In genomic region chr18:50902797-50903196, GRCh38 we compare ENCODE assay signal across 1 cellular context.
TF ChIP-seq lines count a peak whose summit lies in the region.

No MANE protein-coding gene starts in this region.

TF ChIP-seq in HepG2, 621 proteins besides CTCF, POLR2A, EP300 and RAD21 (continued from another document and continues in another):
- TF ChIP-seq AFF4 (CRISPR knock-in tag; IDR thresholded peaks at IDR 0.05), result no peak
- TF ChIP-seq, protein P1, sequence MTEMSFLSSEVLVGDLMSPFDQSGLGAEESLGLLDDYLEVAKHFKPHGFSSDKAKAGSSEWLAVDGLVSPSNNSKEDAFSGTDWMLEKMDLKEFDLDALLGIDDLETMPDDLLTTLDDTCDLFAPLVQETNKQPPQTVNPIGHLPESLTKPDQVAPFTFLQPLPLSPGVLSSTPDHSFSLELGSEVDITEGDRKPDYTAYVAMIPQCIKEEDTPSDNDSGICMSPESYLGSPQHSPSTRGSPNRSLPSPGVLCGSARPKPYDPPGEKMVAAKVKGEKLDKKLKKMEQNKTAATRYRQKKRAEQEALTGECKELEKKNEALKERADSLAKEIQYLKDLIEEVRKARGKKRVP (CRISPR knock-in tag; IDR thresholded peaks at IDR 0.05), result 0 out of 4 replicates have a peak, but pooled peaks of 1 of the 2 experiments have one; percentile 26
- no peak for TF ChIP-seq ZKSCAN5 (CRISPR knock-in tag; IDR thresholded peaks at IDR 0.05)
- TF ChIP-seq ZNF850 (CRISPR knock-in tag; conservative IDR thresholded peaks at IDR 0.05), result no peak
- TF ChIP-seq FOXP1 (IDR thresholded peaks at IDR 0.05), result peak; percentile 47; the same call in 1 of the 2 replicates
- peak; percentile 94 for TF ChIP-seq FOXP1 (CRISPR knock-in tag; IDR thresholded peaks at IDR 0.05)
- no peak for TF ChIP-seq KIAA2018 (CRISPR knock-in tag; IDR thresholded peaks at IDR 0.05; ENCODE audit: borderline replicate concordance)
- TF ChIP-seq IRF1 (CRISPR knock-in tag; IDR thresholded peaks at IDR 0.05; ENCODE audit: low read depth), result no peak
- no peak for TF ChIP-seq RFX5 (IDR thresholded peaks at IDR 0.05; ENCODE audit: low read depth, low read length)
- TF ChIP-seq ZSCAN31 (CRISPR knock-in tag; IDR thresholded peaks at IDR 0.05; ENCODE audit: low read depth), result no peak
- no peak for TF ChIP-seq ZBTB43 (CRISPR knock-in tag; conservative IDR thresholded peaks at IDR 0.05)
- no peak for TF ChIP-seq AGO2 (optimal IDR thresholded peaks at IDR 0.05; ENCODE audit: low read depth, low read length)
- no peak for TF ChIP-seq RFX3 (CRISPR knock-in tag; IDR thresholded peaks at IDR 0.05)
- TF ChIP-seq RARA (CRISPR knock-in tag; IDR thresholded peaks at IDR 0.05), result peak; percentile 85
- TF ChIP-seq EHMT2 (IDR thresholded peaks at IDR 0.05; ENCODE audit: borderline replicate concordance, low read depth, low read length), result no peak
- no peak for TF ChIP-seq THAP7 (CRISPR knock-in tag; IDR thresholded peaks at IDR 0.05)
- TF ChIP-seq RARG (CRISPR knock-in tag; IDR thresholded peaks at IDR 0.05; ENCODE audit: low read depth), result no peak
- no peak for TF ChIP-seq ASH2L (IDR thresholded peaks at IDR 0.05; ENCODE audit: insufficient read length, low read depth, low read length)
- no peak for TF ChIP-seq JUND (CRISPR knock-in tag; IDR thresholded peaks at IDR 0.05)
- TF ChIP-seq, protein P2, sequence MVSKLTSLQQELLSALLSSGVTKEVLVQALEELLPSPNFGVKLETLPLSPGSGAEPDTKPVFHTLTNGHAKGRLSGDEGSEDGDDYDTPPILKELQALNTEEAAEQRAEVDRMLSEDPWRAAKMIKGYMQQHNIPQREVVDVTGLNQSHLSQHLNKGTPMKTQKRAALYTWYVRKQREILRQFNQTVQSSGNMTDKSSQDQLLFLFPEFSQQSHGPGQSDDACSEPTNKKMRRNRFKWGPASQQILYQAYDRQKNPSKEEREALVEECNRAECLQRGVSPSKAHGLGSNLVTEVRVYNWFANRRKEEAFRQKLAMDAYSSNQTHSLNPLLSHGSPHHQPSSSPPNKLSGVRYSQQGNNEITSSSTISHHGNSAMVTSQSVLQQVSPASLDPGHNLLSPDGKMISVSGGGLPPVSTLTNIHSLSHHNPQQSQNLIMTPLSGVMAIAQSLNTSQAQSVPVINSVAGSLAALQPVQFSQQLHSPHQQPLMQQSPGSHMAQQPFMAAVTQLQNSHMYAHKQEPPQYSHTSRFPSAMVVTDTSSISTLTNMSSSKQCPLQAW (CRISPR knock-in tag; IDR thresholded peaks at IDR 0.05), result 0 out of 2 replicates have a peak, but pooled peaks have one; percentile 52
- no peak for TF ChIP-seq TRIM24 (CRISPR knock-in tag; IDR thresholded peaks at IDR 0.05)
- no peak for TF ChIP-seq ELF1 (CRISPR knock-in tag; IDR thresholded peaks at IDR 0.05)
- no peak for TF ChIP-seq WIZ (CRISPR knock-in tag; IDR thresholded peaks at IDR 0.05)
- TF ChIP-seq ZNF781 (CRISPR knock-in tag; IDR thresholded peaks at IDR 0.05; ENCODE audit: borderline replicate concordance, not compliant biosample characterization), result no peak
- TF ChIP-seq KLF16 (CRISPR knock-in tag; IDR thresholded peaks at IDR 0.05), result 0 out of 4 replicates have a peak, but pooled peaks of 1 of the 2 experiments have one; percentile 26
- TF ChIP-seq, protein P3, sequence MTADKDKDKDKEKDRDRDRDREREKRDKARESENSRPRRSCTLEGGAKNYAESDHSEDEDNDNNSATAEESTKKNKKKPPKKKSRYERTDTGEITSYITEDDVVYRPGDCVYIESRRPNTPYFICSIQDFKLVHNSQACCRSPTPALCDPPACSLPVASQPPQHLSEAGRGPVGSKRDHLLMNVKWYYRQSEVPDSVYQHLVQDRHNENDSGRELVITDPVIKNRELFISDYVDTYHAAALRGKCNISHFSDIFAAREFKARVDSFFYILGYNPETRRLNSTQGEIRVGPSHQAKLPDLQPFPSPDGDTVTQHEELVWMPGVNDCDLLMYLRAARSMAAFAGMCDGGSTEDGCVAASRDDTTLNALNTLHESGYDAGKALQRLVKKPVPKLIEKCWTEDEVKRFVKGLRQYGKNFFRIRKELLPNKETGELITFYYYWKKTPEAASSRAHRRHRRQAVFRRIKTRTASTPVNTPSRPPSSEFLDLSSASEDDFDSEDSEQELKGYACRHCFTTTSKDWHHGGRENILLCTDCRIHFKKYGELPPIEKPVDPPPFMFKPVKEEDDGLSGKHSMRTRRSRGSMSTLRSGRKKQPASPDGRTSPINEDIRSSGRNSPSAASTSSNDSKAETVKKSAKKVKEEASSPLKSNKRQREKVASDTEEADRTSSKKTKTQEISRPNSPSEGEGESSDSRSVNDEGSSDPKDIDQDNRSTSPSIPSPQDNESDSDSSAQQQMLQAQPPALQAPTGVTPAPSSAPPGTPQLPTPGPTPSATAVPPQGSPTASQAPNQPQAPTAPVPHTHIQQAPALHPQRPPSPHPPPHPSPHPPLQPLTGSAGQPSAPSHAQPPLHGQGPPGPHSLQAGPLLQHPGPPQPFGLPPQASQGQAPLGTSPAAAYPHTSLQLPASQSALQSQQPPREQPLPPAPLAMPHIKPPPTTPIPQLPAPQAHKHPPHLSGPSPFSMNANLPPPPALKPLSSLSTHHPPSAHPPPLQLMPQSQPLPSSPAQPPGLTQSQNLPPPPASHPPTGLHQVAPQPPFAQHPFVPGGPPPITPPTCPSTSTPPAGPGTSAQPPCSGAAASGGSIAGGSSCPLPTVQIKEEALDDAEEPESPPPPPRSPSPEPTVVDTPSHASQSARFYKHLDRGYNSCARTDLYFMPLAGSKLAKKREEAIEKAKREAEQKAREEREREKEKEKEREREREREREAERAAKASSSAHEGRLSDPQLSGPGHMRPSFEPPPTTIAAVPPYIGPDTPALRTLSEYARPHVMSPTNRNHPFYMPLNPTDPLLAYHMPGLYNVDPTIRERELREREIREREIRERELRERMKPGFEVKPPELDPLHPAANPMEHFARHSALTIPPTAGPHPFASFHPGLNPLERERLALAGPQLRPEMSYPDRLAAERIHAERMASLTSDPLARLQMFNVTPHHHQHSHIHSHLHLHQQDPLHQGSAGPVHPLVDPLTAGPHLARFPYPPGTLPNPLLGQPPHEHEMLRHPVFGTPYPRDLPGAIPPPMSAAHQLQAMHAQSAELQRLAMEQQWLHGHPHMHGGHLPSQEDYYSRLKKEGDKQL (CRISPR knock-in tag; IDR thresholded peaks at IDR 0.05; ENCODE audit: low read depth), result peak; percentile 96
- no peak for TF ChIP-seq SUZ12 (IDR thresholded peaks at IDR 0.05; ENCODE audit: low read depth, low read length)
- no peak for TF ChIP-seq IKZF5 (CRISPR knock-in tag; IDR thresholded peaks at IDR 0.05)
- no peak for TF ChIP-seq PTBP1 (IDR thresholded peaks at IDR 0.05; ENCODE audit: low read depth, low read length, poor library complexity, severe bottlenecking)
- no peak for TF ChIP-seq ZNF335 (CRISPR knock-in tag; IDR thresholded peaks at IDR 0.05)
- TF ChIP-seq ZNF709 (CRISPR knock-in tag; IDR thresholded peaks at IDR 0.05), result no peak
